Comparison of ENCODE assay signal across 12 cellular contexts in genomic region chr5:107396351-107396690, GRCh38.
DNase-seq lines count a peak whose midpoint lies in the region; ATAC-seq and TF ChIP-seq lines count a peak whose summit lies in the region.
"Had no signal": no experiment of that assay in that cellular context is flagged by ENCODE, and none has a peak within 500 bp of the region (broad histone marks: within the 10 kb centered on the region; RNA-seq: fewer than 3 reads in every experiment).

No MANE protein-coding gene starts in this region.

- ATAC-seq in GM18505 (IDR thresholded peaks at IDR 0.05; ENCODE audit: unreplicated experiment) (peak; percentile 44), GM21447 (IDR thresholded peaks at IDR 0.05; ENCODE audit: unreplicated experiment) (peak; percentile 31), HG02981 (IDR thresholded peaks at IDR 0.05; ENCODE audit: unreplicated experiment) (peak; percentile 52)

- DNase-seq in NCI-H69 (lab: John Stamatoyannopoulos, UW) (peak; percentile 61), DMS79 (lab: John Stamatoyannopoulos, UW) (no peak), iPS-NIHi7 (ENCODE audit: extremely low spot score) (no peak), GDM1 (lab: John Stamatoyannopoulos, UW) (no peak)
- no peak for DNase-seq in activated effector memory CD4-positive, alpha-beta T cell treated with anti-CD3 and anti-CD28 coated beads, Interleukin-2, amount 50 U/mL, for 16 hours
- DNase-seq: activated CD4-positive, alpha-beta memory T cell treated with anti-CD3 and anti-CD28 coated beads for 36 hours; retina; SK-N-SH; transverse colon had no signal

- no peak for TF ChIP-seq POLR2A in GM18505 (IDR thresholded peaks at IDR 0.05; ENCODE audit: borderline replicate concordance, extremely low read depth, insufficient read depth, insufficient read length)
